Comparison of ENCODE assay signal across 1 cellular context in the genomic region with DNA sequence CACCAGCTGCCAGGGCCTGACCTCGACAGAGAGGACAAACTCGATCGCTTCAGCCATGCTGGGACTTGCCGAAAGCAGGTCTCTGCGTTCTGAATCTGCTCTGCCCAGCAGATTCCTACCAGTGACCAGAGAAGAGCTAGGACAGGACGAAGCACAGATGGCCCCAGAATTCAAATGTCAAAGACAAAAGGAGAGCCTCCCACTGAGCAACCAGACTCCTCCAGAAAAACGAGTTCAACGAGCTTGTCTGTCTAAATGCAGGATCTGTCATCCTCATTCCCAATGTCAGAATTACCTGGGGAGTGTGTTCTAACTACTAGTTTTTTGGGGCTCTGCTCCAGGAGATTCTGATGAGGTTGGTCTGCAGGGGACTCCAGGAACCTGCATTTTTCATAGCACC.
TF ChIP-seq lines count a peak whose summit lies in the region.

No MANE protein-coding gene starts in this region.

TF ChIP-seq in GM23338, 12 proteins besides CTCF, POLR2A, EP300 and RAD21 (continued from another document):
- TF ChIP-seq, protein P1, sequence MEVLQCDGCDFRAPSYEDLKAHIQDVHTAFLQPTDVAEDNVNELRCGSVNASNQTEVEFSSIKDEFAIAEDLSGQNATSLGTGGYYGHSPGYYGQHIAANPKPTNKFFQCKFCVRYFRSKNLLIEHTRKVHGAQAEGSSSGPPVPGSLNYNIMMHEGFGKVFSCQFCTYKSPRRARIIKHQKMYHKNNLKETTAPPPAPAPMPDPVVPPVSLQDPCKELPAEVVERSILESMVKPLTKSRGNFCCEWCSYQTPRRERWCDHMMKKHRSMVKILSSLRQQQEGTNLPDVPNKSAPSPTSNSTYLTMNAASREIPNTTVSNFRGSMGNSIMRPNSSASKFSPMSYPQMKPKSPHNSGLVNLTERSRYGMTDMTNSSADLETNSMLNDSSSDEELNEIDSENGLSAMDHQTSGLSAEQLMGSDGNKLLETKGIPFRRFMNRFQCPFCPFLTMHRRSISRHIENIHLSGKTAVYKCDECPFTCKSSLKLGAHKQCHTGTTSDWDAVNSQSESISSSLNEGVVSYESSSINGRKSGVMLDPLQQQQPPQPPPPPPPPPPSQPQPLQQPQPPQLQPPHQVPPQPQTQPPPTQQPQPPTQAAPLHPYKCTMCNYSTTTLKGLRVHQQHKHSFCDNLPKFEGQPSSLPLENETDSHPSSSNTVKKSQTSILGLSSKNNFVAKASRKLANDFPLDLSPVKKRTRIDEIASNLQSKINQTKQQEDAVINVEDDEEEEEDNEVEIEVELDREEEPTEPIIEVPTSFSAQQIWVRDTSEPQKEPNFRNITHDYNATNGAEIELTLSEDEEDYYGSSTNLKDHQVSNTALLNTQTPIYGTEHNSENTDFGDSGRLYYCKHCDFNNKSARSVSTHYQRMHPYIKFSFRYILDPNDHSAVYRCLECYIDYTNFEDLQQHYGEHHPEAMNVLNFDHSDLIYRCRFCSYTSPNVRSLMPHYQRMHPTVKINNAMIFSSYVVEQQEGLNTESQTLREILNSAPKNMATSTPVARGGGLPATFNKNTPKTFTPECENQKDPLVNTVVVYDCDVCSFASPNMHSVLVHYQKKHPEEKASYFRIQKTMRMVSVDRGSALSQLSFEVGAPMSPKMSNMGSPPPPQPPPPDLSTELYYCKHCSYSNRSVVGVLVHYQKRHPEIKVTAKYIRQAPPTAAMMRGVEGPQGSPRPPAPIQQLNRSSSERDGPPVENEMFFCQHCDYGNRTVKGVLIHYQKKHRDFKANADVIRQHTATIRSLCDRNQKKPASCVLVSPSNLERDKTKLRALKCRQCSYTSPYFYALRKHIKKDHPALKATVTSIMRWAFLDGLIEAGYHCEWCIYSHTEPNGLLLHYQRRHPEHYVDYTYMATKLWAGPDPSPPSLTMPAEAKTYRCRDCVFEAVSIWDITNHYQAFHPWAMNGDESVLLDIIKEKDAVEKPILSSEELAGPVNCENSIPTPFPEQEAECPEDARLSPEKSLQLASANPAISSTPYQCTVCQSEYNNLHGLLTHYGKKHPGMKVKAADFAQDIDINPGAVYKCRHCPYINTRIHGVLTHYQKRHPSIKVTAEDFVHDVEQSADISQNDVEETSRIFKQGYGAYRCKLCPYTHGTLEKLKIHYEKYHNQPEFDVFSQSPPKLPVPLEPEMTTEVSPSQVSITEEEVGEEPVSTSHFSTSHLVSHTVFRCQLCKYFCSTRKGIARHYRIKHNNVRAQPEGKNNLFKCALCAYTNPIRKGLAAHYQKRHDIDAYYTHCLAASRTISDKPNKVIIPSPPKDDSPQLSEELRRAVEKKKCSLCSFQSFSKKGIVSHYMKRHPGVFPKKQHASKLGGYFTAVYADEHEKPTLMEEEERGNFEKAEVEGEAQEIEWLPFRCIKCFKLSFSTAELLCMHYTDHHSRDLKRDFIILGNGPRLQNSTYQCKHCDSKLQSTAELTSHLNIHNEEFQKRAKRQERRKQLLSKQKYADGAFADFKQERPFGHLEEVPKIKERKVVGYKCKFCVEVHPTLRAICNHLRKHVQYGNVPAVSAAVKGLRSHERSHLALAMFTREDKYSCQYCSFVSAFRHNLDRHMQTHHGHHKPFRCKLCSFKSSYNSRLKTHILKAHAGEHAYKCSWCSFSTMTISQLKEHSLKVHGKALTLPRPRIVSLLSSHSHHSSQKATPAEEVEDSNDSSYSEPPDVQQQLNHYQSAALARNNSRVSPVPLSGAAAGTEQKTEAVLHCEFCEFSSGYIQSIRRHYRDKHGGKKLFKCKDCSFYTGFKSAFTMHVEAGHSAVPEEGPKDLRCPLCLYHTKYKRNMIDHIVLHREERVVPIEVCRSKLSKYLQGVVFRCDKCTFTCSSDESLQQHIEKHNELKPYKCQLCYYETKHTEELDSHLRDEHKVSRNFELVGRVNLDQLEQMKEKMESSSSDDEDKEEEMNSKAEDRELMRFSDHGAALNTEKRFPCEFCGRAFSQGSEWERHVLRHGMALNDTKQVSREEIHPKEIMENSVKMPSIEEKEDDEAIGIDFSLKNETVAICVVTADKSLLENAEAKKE (CRISPR knock-in tag; IDR thresholded peaks at IDR 0.05) = no peak
- TF ChIP-seq CREB1 (CRISPR knock-in tag; IDR thresholded peaks at IDR 0.05; ENCODE audit: low read depth) (no peak), STAT1 (IDR thresholded peaks at IDR 0.05; ENCODE audit: unreplicated experiment) (no peak)
TF ChIP-seq in GM23338: peak in this region for 0.
